Comparison of ENCODE assay signal across 37 cellular contexts in the genomic region with DNA sequence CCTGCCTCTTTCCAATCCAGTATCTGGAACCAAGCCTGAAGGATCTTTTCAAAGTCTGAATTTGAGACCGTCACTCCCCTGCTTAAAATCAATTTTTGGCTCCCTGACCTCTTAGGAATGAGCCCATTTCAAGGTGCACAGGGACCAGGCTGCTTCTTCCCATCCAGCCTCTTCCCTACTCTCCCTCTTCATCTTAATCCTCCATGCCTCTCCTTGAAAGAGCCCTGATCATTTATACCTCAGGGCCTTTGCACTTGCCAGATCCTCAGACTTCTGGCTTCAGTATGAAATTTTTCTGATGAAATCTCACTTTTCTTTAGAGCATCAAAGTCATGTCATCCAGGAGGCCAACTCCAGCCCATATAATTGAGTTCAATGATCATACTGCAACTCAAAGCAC.
"Had no signal": no experiment of that assay in that cellular context is flagged by ENCODE, and none has a peak within 500 bp of the region (broad histone marks: within the 10 kb centered on the region; RNA-seq: fewer than 3 reads in every experiment).

No MANE protein-coding gene starts in this region.

- H3K27ac Mint-ChIP-seq: activated naive CD4-positive, alpha-beta T cell treated with anti-CD3 and anti-CD28 coated beads for 36 hours; activated naive CD4-positive, alpha-beta T cell treated with anti-CD3 and anti-CD28 coated beads, Interleukin-2, amount 10 ng/mL, durations not matched to agents 7 days and 5 days; activated naive CD4-positive, alpha-beta T cell treated with anti-CD3 and anti-CD28 coated beads, Interleukin-2, amount 50 U/mL, for 24 hours; activated naive CD4-positive, alpha-beta T cell treated with anti-CD3 and anti-CD28 coated beads, Interleukin-2, amount 50 U/mL, for 72 hours; activated naive CD8-positive, alpha-beta T cell; activated naive CD8-positive, alpha-beta T cell treated with anti-CD3 and anti-CD28 coated beads for 36 hours; activated naive CD8-positive, alpha-beta T cell treated with anti-CD3 and anti-CD28 coated beads, Interleukin-2, amount 10 ng/mL, durations not matched to agents 7 days and 5 days; activated naive CD8-positive, alpha-beta T cell treated with anti-CD3 and anti-CD28 coated beads, Interleukin-2, amount 50 U/mL, for 24 hours; activated T-cell treated with anti-CD3 and anti-CD28 coated beads, Interleukin-2, amount 50 U/mL, for 24 hours; activated T-cell treated with anti-CD3 and anti-CD28 coated beads, Interleukin-2, amount 50 U/mL, for 72 hours; activated T-helper 17 cell treated with anti-CD3 and anti-CD28 coated beads, Interleukin-2, amount 50 U/mL, for 72 hours; activated T-helper 2 cell treated with anti-CD3 and anti-CD28 coated beads, Interferon-gamma antibody, Interleukin-2, Interleukin-4, amounts not matched to agents 10 μg/mL and 5 μg/mL and 100 μg/mL, durations not matched to agents 14 hours and 24 hours and 36 hours had no signal

- ATAC-seq: activated naive CD4-positive, alpha-beta T cell treated with anti-CD3 and anti-CD28 coated beads, Interleukin-2, amount 50 U/mL, for 72 hours; activated naive CD8-positive, alpha-beta T cell treated with anti-CD3 and anti-CD28 coated beads, Interleukin-2, amount 50 U/mL, for 24 hours; activated T-cell treated with anti-CD3 and anti-CD28 coated beads, Interleukin-2, amount 50 U/mL, for 4 hours; activated T-cell treated with anti-CD3 and anti-CD28 coated beads, Interleukin-2, amount 50 U/mL, for 72 hours; activated T-helper 17 cell treated with anti-CD3 and anti-CD28 coated beads, Interleukin-2, amount 50 U/mL, for 72 hours; body of pancreas had no signal

- H3K27me3 ChIP-seq: adrenal gland, ascending aorta, body of pancreas, brain microvascular endothelial cell, breast epithelium, cardiac muscle cell had no signal

- H3K4me3 Mint-ChIP-seq: activated naive CD4-positive, alpha-beta T cell treated with anti-CD3 and anti-CD28 coated beads for 36 hours; activated naive CD4-positive, alpha-beta T cell treated with anti-CD3 and anti-CD28 coated beads, Interleukin-2, amount 10 ng/mL, durations not matched to agents 7 days and 5 days; activated naive CD4-positive, alpha-beta T cell treated with anti-CD3 and anti-CD28 coated beads, Interleukin-2, amount 50 U/mL, for 24 hours; activated naive CD8-positive, alpha-beta T cell; activated naive CD8-positive, alpha-beta T cell treated with anti-CD3 and anti-CD28 coated beads for 36 hours; activated naive CD8-positive, alpha-beta T cell treated with anti-CD3 and anti-CD28 coated beads, Interleukin-2, amount 10 ng/mL, durations not matched to agents 7 days and 5 days; activated naive CD8-positive, alpha-beta T cell treated with anti-CD3 and anti-CD28 coated beads, Interleukin-2, amount 50 U/mL, for 24 hours; activated T-cell treated with anti-CD3 and anti-CD28 coated beads, Interleukin-2, amount 50 U/mL, for 24 hours; activated T-cell treated with anti-CD3 and anti-CD28 coated beads, Interleukin-2, amount 50 U/mL, for 4 hours; activated T-cell treated with anti-CD3 and anti-CD28 coated beads, Interleukin-2, amount 50 U/mL, for 72 hours; activated T-helper 17 cell treated with anti-CD3 and anti-CD28 coated beads, Interleukin-2, amount 50 U/mL, for 72 hours; brain; central memory CD8-positive, alpha-beta T cell had no signal

- H3K9me3 ChIP-seq: adrenal gland, ascending aorta, body of pancreas, breast epithelium had no signal

- H3K4me1 ChIP-seq: adrenal gland, body of pancreas, breast epithelium had no signal

- H3K4me1 Mint-ChIP-seq: activated naive CD4-positive, alpha-beta T cell treated with anti-CD3 and anti-CD28 coated beads, Interleukin-2, amount 10 ng/mL, durations not matched to agents 7 days and 5 days; activated naive CD4-positive, alpha-beta T cell treated with anti-CD3 and anti-CD28 coated beads, Interleukin-2, amount 50 U/mL, for 24 hours; activated naive CD8-positive, alpha-beta T cell treated with anti-CD3 and anti-CD28 coated beads for 36 hours; activated naive CD8-positive, alpha-beta T cell treated with anti-CD3 and anti-CD28 coated beads, Interleukin-2, amount 10 ng/mL, durations not matched to agents 7 days and 5 days; activated naive CD8-positive, alpha-beta T cell treated with anti-CD3 and anti-CD28 coated beads, Interleukin-2, amount 50 U/mL, for 24 hours; activated T-helper 17 cell treated with anti-CD3 and anti-CD28 coated beads, Interleukin-2, amount 50 U/mL, for 72 hours; central memory CD8-positive, alpha-beta T cell had no signal

- H3K27me3 Mint-ChIP-seq: activated naive CD4-positive, alpha-beta T cell treated with anti-CD3 and anti-CD28 coated beads, Interleukin-2, amount 10 ng/mL, durations not matched to agents 7 days and 5 days; activated naive CD8-positive, alpha-beta T cell treated with anti-CD3 and anti-CD28 coated beads, Interleukin-2, amount 10 ng/mL, durations not matched to agents 7 days and 5 days; activated naive CD8-positive, alpha-beta T cell treated with anti-CD3 and anti-CD28 coated beads, Interleukin-2, amount 50 U/mL, for 24 hours; brain; central memory CD8-positive, alpha-beta T cell had no signal

- H3K36me3 Mint-ChIP-seq: activated naive CD4-positive, alpha-beta T cell treated with anti-CD3 and anti-CD28 coated beads, Interleukin-2, amount 10 ng/mL, durations not matched to agents 7 days and 5 days; activated naive CD4-positive, alpha-beta T cell treated with anti-CD3 and anti-CD28 coated beads, Interleukin-2, amount 50 U/mL, for 24 hours; activated naive CD4-positive, alpha-beta T cell treated with anti-CD3 and anti-CD28 coated beads, Interleukin-2, amount 50 U/mL, for 72 hours; activated naive CD8-positive, alpha-beta T cell; activated naive CD8-positive, alpha-beta T cell treated with anti-CD3 and anti-CD28 coated beads, Interleukin-2, amount 10 ng/mL, durations not matched to agents 7 days and 5 days; brain had no signal

- H3K9me3 Mint-ChIP-seq: activated naive CD4-positive, alpha-beta T cell treated with anti-CD3 and anti-CD28 coated beads for 36 hours; activated naive CD4-positive, alpha-beta T cell treated with anti-CD3 and anti-CD28 coated beads, Interleukin-2, amount 10 ng/mL, durations not matched to agents 7 days and 5 days; activated naive CD4-positive, alpha-beta T cell treated with anti-CD3 and anti-CD28 coated beads, Interleukin-2, amount 50 U/mL, for 24 hours; activated naive CD8-positive, alpha-beta T cell treated with anti-CD3 and anti-CD28 coated beads, Interleukin-2, amount 50 U/mL, for 24 hours; activated T-cell treated with anti-CD3 and anti-CD28 coated beads, Interleukin-2, amount 50 U/mL, for 24 hours; activated T-cell treated with anti-CD3 and anti-CD28 coated beads, Interleukin-2, amount 50 U/mL, for 4 hours; activated T-cell treated with anti-CD3 and anti-CD28 coated beads, Interleukin-2, amount 50 U/mL, for 72 hours; activated T-helper 17 cell treated with anti-CD3 and anti-CD28 coated beads, Interleukin-2, amount 50 U/mL, for 72 hours; activated T-helper 2 cell treated with anti-CD3 and anti-CD28 coated beads, Interferon-gamma antibody, Interleukin-2, Interleukin-4, amounts not matched to agents 10 μg/mL and 5 μg/mL and 100 μg/mL, durations not matched to agents 14 hours and 24 hours and 36 hours had no signal

- H3K27ac ChIP-seq: adrenal gland, ascending aorta, body of pancreas, brain microvascular endothelial cell, breast epithelium, cardiac muscle cell had no signal

- H3K36me3 ChIP-seq: adrenal gland, ascending aorta, brain microvascular endothelial cell, breast epithelium, cardiac muscle cell had no signal

- H3K4me3 ChIP-seq: adrenal gland, ascending aorta, body of pancreas, breast epithelium, cardiac muscle cell had no signal

- DNase-seq: activated effector memory CD4-positive, alpha-beta T cell treated with anti-CD3 and anti-CD28 coated beads, Interleukin-2, amount 50 U/mL, for 16 hours; activated effector memory CD4-positive, alpha-beta T cell treated with Interleukin-2 at 50 U/mL for 16 hours; activated gamma-delta T cell; activated gamma-delta T cell treated with Interleukin-2 at 50 U/mL for 16 hours; activated naive CD4-positive, alpha-beta T cell; activated naive CD4-positive, alpha-beta T cell treated with anti-CD3 and anti-CD28 coated beads for 36 hours; activated naive CD4-positive, alpha-beta T cell treated with anti-CD3 and anti-CD28 coated beads, Interleukin-2, amount 10 ng/mL, durations not matched to agents 7 days and 5 days; activated naive CD4-positive, alpha-beta T cell treated with anti-CD3 and anti-CD28 coated beads, Interleukin-2, amount 50 U/mL, for 16 hours; activated naive CD4-positive, alpha-beta T cell treated with Interleukin-2 at 50 U/mL for 16 hours; activated naive CD8-positive, alpha-beta T cell treated with anti-CD3 and anti-CD28 coated beads for 36 hours; activated naive CD8-positive, alpha-beta T cell treated with anti-CD3 and anti-CD28 coated beads, Interleukin-2, amount 10 ng/mL, durations not matched to agents 7 days and 5 days; activated naive CD8-positive, alpha-beta T cell treated with anti-CD3 and anti-CD28 coated beads, Interleukin-2, amount 50 U/mL, for 24 hours; activated T-cell treated with anti-CD3 and anti-CD28 coated beads, Interleukin-2, amount 50 U/mL, for 1 hour; activated T-cell treated with anti-CD3 and anti-CD28 coated beads, Interleukin-2, amount 50 U/mL, for 24 hours; activated T-cell treated with anti-CD3 and anti-CD28 coated beads, Interleukin-2, amount 50 U/mL, for 4 hours; activated T-cell treated with anti-CD3 and anti-CD28 coated beads, Interleukin-2, amount 50 U/mL, for 48 hours; activated T-cell treated with anti-CD3 and anti-CD28 coated beads, Interleukin-2, amount 50 U/mL, for 72 hours; adrenal gland; amniotic stem cell; amygdala; anterior cingulate cortex; aorta; body of pancreas; brain microvascular endothelial cell; caudate nucleus; central memory CD4-positive, alpha-beta T cell; cerebellar nuclear complex had no signal
